ENCODE assay signal across 8 cellular contexts in the genomic region with DNA sequence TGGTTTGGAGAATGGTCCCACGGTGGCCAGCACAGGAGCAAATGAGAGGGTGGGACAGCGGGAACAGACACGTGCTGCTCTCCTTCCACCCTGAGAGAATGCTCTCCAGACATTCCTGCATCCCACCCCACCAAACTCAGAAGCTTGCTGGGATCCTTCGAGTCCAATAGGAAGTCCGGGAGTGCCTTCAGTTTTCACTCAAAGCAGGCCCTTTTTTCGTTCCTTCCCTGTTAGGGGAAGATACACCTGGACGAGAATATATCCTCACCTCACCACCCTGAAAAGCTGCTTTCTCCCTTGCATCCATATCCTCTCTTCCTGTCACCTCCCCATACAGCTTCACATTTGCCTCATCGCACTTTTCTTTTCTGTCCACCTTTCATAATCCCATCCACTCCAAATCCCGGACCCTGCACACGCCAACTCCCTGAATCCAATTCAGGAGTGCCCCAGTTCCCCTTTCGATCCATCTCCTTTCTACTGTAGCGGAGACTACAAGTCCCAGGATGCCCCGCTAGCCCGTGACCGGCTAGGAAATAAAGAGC. TPM values are rescaled to one million over a fixed set of nuclear protein-coding genes. Genes with fewer than 3 reads are reported as not detected.
A peak's percentile ranks its signal among the peaks of the same experiment; 100 is the strongest.
DNase-seq lines count a peak whose midpoint lies in the region; ATAC-seq and TF ChIP-seq lines count a peak whose summit lies in the region.

No MANE protein-coding gene starts in this region.

- H3K4me3 Mint-ChIP-seq in activated CD4-positive, alpha-beta T cell treated with anti-CD3 and anti-CD28 coated beads for 36 hours = peak overlapping the region; percentile 83

- TF ChIP-seq POLR2A in suprapubic skin (IDR thresholded peaks at IDR 0.05) = no peak

- DNase-seq in activated CD4-positive, alpha-beta T cell treated with anti-CD3 and anti-CD28 coated beads for 36 hours = no peak
- no peak for DNase-seq in activated CD4-positive, alpha-beta T cell treated with anti-CD3 and anti-CD28 coated beads for 1 hour
- DNase-seq in suprapubic skin (ENCODE audit: low spot score in 2 of 2) = peak in 1 of 2 donors; percentile 50
- DNase-seq in NCI-H146 (lab: John Stamatoyannopoulos, UW) = no peak
- no peak for DNase-seq in activated CD4-positive, alpha-beta T cell treated with anti-CD3 and anti-CD28 coated beads for 48 hours
- DNase-seq in DMS153 (lab: John Stamatoyannopoulos, UW) = no peak

- CTCF ChIA-PET in activated CD4-positive, alpha-beta T cell treated with anti-CD3 and anti-CD28 coated beads for 36 hours (lab: Charles Lee) = interaction anchor here (0.6 to 6.1 kb wide), 22 partner anchors 8 to 1586 kb away, joined by 3 to 111 read pairs (median 5); a partner anchor contains a TSS

- TF ChIP-seq CTCF in WI38 (IDR thresholded peaks at IDR 0.05; ENCODE audit: low read depth, low read length) = no peak
- no peak for TF ChIP-seq CTCF in suprapubic skin (IDR thresholded peaks at IDR 0.05)

- peaks cover 41% of the 10 kb centered on the region for H3K4me1 Mint-ChIP-seq in activated CD4-positive, alpha-beta T cell treated with anti-CD3 and anti-CD28 coated beads for 36 hours

- ATAC-seq in activated CD4-positive, alpha-beta T cell treated with anti-CD3 and anti-CD28 coated beads for 36 hours = no peak

- peak overlapping the region; percentile 97 for H3K27ac ChIP-seq in suprapubic skin

- H3K4me3 ChIP-seq in WI38 (ENCODE audit: low read depth, low read length) (peak overlapping the region; percentile 70), iPS-11a (ENCODE audit: low read depth, low read length) (peak overlapping the region; percentile 78), suprapubic skin (peak overlapping the region; percentile 66)

- no peaks in the 10 kb centered on the region for H3K36me3 ChIP-seq in suprapubic skin

- POLR2A ChIA-PET in activated CD4-positive, alpha-beta T cell treated with anti-CD3 and anti-CD28 coated beads for 36 hours (lab: Charles Lee) = interaction anchor here (1.0 to 1.3 kb wide), 2 partner anchors 89 to 353 kb away, joined by 3 to 5 read pairs; a partner anchor contains a TSS

- H3K36me3 Mint-ChIP-seq in activated CD4-positive, alpha-beta T cell treated with anti-CD3 and anti-CD28 coated beads for 36 hours (ENCODE audit: low read depth) = no peaks in the 10 kb centered on the region

- TF ChIP-seq EP300 in suprapubic skin (IDR thresholded peaks at IDR 0.05) = no peak

- H3K9me3 ChIP-seq in suprapubic skin = no peaks in the 10 kb centered on the region

- H3K27me3 ChIP-seq in suprapubic skin = no peaks in the 10 kb centered on the region

- peak overlapping the region; percentile 98 for H3K27ac Mint-ChIP-seq in activated CD4-positive, alpha-beta T cell treated with anti-CD3 and anti-CD28 coated beads for 36 hours

- intact Hi-C loops in activated CD4-positive, alpha-beta T cell treated with anti-CD3 and anti-CD28 coated beads for 36 hours (cut with DNase I, micrococcal nuclease) = loop anchor here (1.0 to 5.0 kb wide), 7 partner anchors 16 to 760 kb away; a partner anchor contains a TSS

- WGBS in suprapubic skin = 3% methylated on average over 15 of the region's 15 CpGs

- no peaks in the 10 kb centered on the region for H3K9me3 Mint-ChIP-seq in activated CD4-positive, alpha-beta T cell treated with anti-CD3 and anti-CD28 coated beads for 36 hours (ENCODE audit: low read depth)

- no peaks in the 10 kb centered on the region for H3K27me3 Mint-ChIP-seq in activated CD4-positive, alpha-beta T cell treated with anti-CD3 and anti-CD28 coated beads for 36 hours

- peaks cover 80% of the 10 kb centered on the region for H3K4me1 ChIP-seq in suprapubic skin

RNA-seq across cellular contexts. Expression of a gene that starts 2.4 kb away (rescaled TPM):
- total RNA-seq in activated CD4-positive, alpha-beta T cell treated with anti-CD3 and anti-CD28 coated beads for 36 hours = under 1 TPM in 1 of 2 experiments, not detected in 1; 0.44 TPM
- total RNA-seq in suprapubic skin = 1 to 10 TPM in 1 of 4 donors, under 1 TPM in 2, not detected in 1; 0.53 to 2.0 (median 0.83) TPM

RNA-seq across cellular contexts. Expression of a gene that starts 4.8 kb away (rescaled TPM):
- 10 to 100 TPM in 1 of 2 experiments, 1 to 10 TPM in 1; 9.6 to 10.8 TPM for total RNA-seq in activated CD4-positive, alpha-beta T cell treated with anti-CD3 and anti-CD28 coated beads for 36 hours
- 10 to 100 TPM; 44.2 to 70.0 (median 56.7) TPM for total RNA-seq in suprapubic skin

RNA-seq across cellular contexts. Expression of a gene that starts 33.1 kb away (rescaled TPM):
- under 1 TPM; 0.05 to 0.09 TPM for total RNA-seq in activated CD4-positive, alpha-beta T cell treated with anti-CD3 and anti-CD28 coated beads for 36 hours
- total RNA-seq in suprapubic skin = 10 to 100 TPM; 14.4 to 22.8 (median 17.6) TPM

RNA-seq across cellular contexts. Expression of a gene that starts 45.6 kb away (rescaled TPM):
- total RNA-seq in activated CD4-positive, alpha-beta T cell treated with anti-CD3 and anti-CD28 coated beads for 36 hours = not detected
- not detected for total RNA-seq in suprapubic skin

RNA-seq across cellular contexts. Expression of a gene that starts 52.6 kb away (rescaled TPM):
- total RNA-seq in activated CD4-positive, alpha-beta T cell treated with anti-CD3 and anti-CD28 coated beads for 36 hours = under 1 TPM in 1 of 2 experiments, not detected in 1; 0.02 TPM
- not detected for total RNA-seq in suprapubic skin

Comparison
In these comparisons a context has a peak if more than half of its experiments do, and no peak if none do; other contexts are left out.
1. RNA of a gene that starts 33.1 kb away (total RNA-seq): 14.4 to 22.8 TPM in suprapubic skin; 0.05 to 0.09 TPM in activated CD4-positive, alpha-beta T cell treated with anti-CD3 and anti-CD28 coated beads for 36 hours; every median in the first group is over 10 times any median in the second.
2. Peak in every context shown above with its lines, with median percentiles within 50 percentile points of each other: H3K4me3 ChIP-seq.